In the genomic region with DNA sequence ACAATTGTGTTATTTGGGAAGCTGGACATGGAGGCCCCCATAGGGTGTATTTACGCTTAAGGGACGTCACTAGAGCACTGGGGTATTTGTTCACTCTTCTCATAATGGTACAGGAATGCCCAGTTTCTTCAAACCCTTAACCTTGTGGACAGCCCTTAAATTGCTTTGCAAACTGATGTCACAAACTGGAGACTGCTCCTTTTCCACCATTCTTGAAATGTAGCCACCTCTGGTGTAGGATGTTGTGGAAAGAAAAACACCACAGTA, we compare ENCODE assay signal across 1 cellular context.
TF ChIP-seq lines count a peak whose summit lies in the region.

No MANE protein-coding gene starts in this region.

TF ChIP-seq in A549, 52 proteins besides CTCF, POLR2A, EP300 and RAD21:
- TF ChIP-seq SMC3 (IDR thresholded peaks at IDR 0.05) (no peak), MAZ (IDR thresholded peaks at IDR 0.05; ENCODE audit: borderline replicate concordance, low read depth, low read length) (no peak), SREBF2 (IDR thresholded peaks at IDR 0.05) (no peak), CHD2 (IDR thresholded peaks at IDR 0.05; ENCODE audit: low read length, partially characterized antibody) (no peak), GATA3 (IDR thresholded peaks at IDR 0.05; ENCODE audit: borderline replicate concordance) (no peak), KDM1A (IDR thresholded peaks at IDR 0.05; ENCODE audit: low read depth) (no peak)
- TF ChIP-seq, protein P1, sequence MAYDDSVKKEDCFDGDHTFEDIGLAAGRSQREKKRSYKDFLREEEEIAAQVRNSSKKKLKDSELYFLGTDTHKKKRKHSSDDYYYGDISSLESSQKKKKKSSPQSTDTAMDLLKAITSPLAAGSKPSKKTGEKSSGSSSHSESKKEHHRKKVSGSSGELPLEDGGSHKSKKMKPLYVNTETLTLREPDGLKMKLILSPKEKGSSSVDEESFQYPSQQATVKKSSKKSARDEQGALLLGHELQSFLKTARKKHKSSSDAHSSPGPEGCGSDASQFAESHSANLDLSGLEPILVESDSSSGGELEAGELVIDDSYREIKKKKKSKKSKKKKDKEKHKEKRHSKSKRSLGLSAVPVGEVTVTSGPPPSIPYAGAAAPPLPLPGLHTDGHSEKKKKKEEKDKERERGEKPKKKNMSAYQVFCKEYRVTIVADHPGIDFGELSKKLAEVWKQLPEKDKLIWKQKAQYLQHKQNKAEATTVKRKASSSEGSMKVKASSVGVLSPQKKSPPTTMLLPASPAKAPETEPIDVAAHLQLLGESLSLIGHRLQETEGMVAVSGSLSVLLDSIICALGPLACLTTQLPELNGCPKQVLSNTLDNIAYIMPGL (CRISPR knock-in tag; IDR thresholded peaks at IDR 0.05; ENCODE audit: borderline replicate concordance) = no peak
